ENCODE assay signal across 9 cellular contexts in the genomic region with DNA sequence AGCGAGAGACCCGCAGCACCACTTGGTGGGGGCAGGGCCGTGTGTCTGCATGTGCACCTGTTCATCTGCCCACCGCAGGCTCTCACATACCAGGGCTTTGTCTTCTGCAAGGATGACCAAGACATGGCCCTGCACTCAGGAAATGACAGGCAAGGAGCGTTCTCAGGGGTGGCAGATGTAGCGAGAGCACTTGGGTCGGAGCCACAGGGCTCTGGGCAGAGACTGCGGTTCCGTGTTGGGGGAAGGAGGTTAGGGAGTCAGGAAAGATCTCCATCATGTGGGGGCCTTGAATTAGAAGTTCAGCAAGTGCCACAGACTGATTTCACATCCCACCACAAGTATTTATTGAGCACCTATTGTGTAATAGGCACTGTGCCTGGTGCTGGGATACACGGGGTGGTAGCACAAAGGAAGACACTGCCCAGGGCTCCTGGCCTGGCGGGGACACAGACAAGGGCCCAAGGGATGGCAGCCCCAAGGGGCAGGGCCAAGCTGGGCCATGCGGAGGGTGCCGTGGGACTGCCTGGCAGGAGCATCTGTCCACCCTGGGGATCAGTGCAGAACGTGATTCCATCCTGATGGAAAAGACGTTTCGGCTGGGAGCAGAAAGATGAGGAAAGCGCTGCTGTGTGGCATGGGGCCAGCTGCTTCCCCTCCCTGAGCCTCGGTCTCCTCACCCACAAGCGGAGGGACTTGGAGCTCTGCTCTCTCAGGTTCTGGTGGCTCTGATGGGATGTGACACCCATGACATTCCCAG. TPM values are rescaled to one million over a fixed set of nuclear protein-coding genes. Genes with fewer than 3 reads are reported as not detected.
DNase-seq lines count a peak whose midpoint lies in the region; ATAC-seq and TF ChIP-seq lines count a peak whose summit lies in the region.
"Had no signal": no experiment of that assay in that cellular context is flagged by ENCODE, and none has a peak within 500 bp of the region (broad histone marks: within the 10 kb centered on the region; RNA-seq: fewer than 3 reads in every experiment).

No MANE protein-coding gene starts in this region.

- peaks cover 11% of the 10 kb centered on the region for H3K36me3 Mint-ChIP-seq in activated CD8-positive, alpha-beta memory T cell treated with anti-CD3 and anti-CD28 coated beads, Interleukin-2, amount 10 ng/mL, durations not matched to agents 7 days and 5 days
- H3K36me3 Mint-ChIP-seq in stimulated activated memory B cell treated with anti-CD40 and anti-IgM and Interleukin-4, amounts not matched to agents 10 μg/mL and 1 μg/mL and 100 μg/mL, for 72 hours = peaks cover 6% of the 10 kb centered on the region
- H3K36me3 Mint-ChIP-seq in activated naive CD4-positive, alpha-beta T cell treated with anti-CD3 and anti-CD28 coated beads, Interleukin-2, amount 10 ng/mL, durations not matched to agents 7 days and 5 days = peaks cover 18% of the 10 kb centered on the region

- no peak for DNase-seq in activated CD8-positive, alpha-beta memory T cell treated with anti-CD3 and anti-CD28 coated beads, Interleukin-2, amount 10 ng/mL, durations not matched to agents 7 days and 5 days
- DNase-seq in activated CD8-positive, alpha-beta memory T cell treated with anti-CD3 and anti-CD28 coated beads for 24 hours = no peak
- DNase-seq in RPMI8226 = peak; percentile 40
- peak; percentile 63 for DNase-seq in fibroblast of mammary gland (ENCODE audit: low read depth)
- no peak for DNase-seq in activated naive CD4-positive, alpha-beta T cell treated with anti-CD3 and anti-CD28 coated beads, Interleukin-2, amount 10 ng/mL, durations not matched to agents 7 days and 5 days
- no peak for DNase-seq in retina
- no peak for DNase-seq in effector memory CD4-positive, alpha-beta T cell
- DNase-seq: effector CD8-positive, alpha-beta T cell had no signal

- no peaks in the 10 kb centered on the region for H3K9me3 ChIP-seq in effector memory CD4-positive, alpha-beta T cell (ENCODE audit: control insufficient read depth, low read length)

- H3K4me3 ChIP-seq in fibroblast of mammary gland (ENCODE audit: control insufficient read depth, low read depth, low read length) = no peak overlapping the region
- no peak overlapping the region for H3K4me3 ChIP-seq in effector memory CD4-positive, alpha-beta T cell (ENCODE audit: insufficient read depth, low read depth, low read length, poor library complexity, severe bottlenecking)

- no peak for ATAC-seq in activated CD8-positive, alpha-beta memory T cell treated with anti-CD3 and anti-CD28 coated beads, Interleukin-2, amount 10 ng/mL, durations not matched to agents 7 days and 5 days
- ATAC-seq in stimulated activated memory B cell treated with anti-CD40 and anti-IgM and Interleukin-4, amounts not matched to agents 10 μg/mL and 1 μg/mL and 100 μg/mL, for 72 hours = no peak

- peaks cover 18% of the 10 kb centered on the region for H3K4me1 ChIP-seq in effector memory CD4-positive, alpha-beta T cell (ENCODE audit: control insufficient read depth, insufficient read depth, low read length, poor library complexity, severe bottlenecking)

- no peaks in the 10 kb centered on the region for H3K27me3 ChIP-seq in effector memory CD4-positive, alpha-beta T cell (replicated peaks; ENCODE audit: control insufficient read depth, insufficient read depth, low read length, poor library complexity, severe bottlenecking)

- TF ChIP-seq CTCF in fibroblast of mammary gland (conservative IDR thresholded peaks at IDR 0.05; ENCODE audit: control insufficient read depth, insufficient read depth, low read depth, low read length) = no peak

- peaks cover 1% of the 10 kb centered on the region for H3K9me3 Mint-ChIP-seq in activated CD8-positive, alpha-beta memory T cell treated with anti-CD3 and anti-CD28 coated beads, Interleukin-2, amount 10 ng/mL, durations not matched to agents 7 days and 5 days (ENCODE audit: low read depth)
- peaks cover 8% of the 10 kb centered on the region for H3K9me3 Mint-ChIP-seq in stimulated activated memory B cell treated with anti-CD40 and anti-IgM and Interleukin-4, amounts not matched to agents 10 μg/mL and 1 μg/mL and 100 μg/mL, for 72 hours
- peaks cover 25% of the 10 kb centered on the region for H3K9me3 Mint-ChIP-seq in activated naive CD4-positive, alpha-beta T cell treated with anti-CD3 and anti-CD28 coated beads, Interleukin-2, amount 10 ng/mL, durations not matched to agents 7 days and 5 days

- H3K27ac ChIP-seq in effector memory CD4-positive, alpha-beta T cell (ENCODE audit: insufficient read depth, low read length, poor library complexity, severe bottlenecking) = no peak overlapping the region

- peaks cover 2% of the 10 kb centered on the region for H3K27me3 Mint-ChIP-seq in activated CD8-positive, alpha-beta memory T cell treated with anti-CD3 and anti-CD28 coated beads, Interleukin-2, amount 10 ng/mL, durations not matched to agents 7 days and 5 days
- H3K27me3 Mint-ChIP-seq in stimulated activated memory B cell treated with anti-CD40 and anti-IgM and Interleukin-4, amounts not matched to agents 10 μg/mL and 1 μg/mL and 100 μg/mL, for 72 hours = peaks cover 55% of the 10 kb centered on the region
- H3K27me3 Mint-ChIP-seq in activated naive CD4-positive, alpha-beta T cell treated with anti-CD3 and anti-CD28 coated beads, Interleukin-2, amount 10 ng/mL, durations not matched to agents 7 days and 5 days = peaks cover 32% of the 10 kb centered on the region

- CTCF ChIA-PET in activated CD8-positive, alpha-beta memory T cell treated with anti-CD3 and anti-CD28 coated beads, Interleukin-2, amount 10 ng/mL, durations not matched to agents 7 days and 5 days (lab: Charles Lee) = interaction anchor here (1.3 to 4.9 kb wide), 5 partner anchors 9 to 210 kb away, joined by 3 to 29 read pairs (median 5); no protein-coding TSS in a partner anchor
- CTCF ChIA-PET in activated naive CD4-positive, alpha-beta T cell treated with anti-CD3 and anti-CD28 coated beads, Interleukin-2, amount 10 ng/mL, durations not matched to agents 7 days and 5 days (lab: Charles Lee) = interaction anchor here (0.8 to 3.8 kb wide), 5 partner anchors 11 to 209 kb away, joined by 3 to 15 read pairs (median 3); partner anchors contain the start of gene SPSB1

- no peaks in the 10 kb centered on the region for H3K36me3 ChIP-seq in effector memory CD4-positive, alpha-beta T cell (ENCODE audit: control insufficient read depth, insufficient read depth, low read length)

- H3K27ac Mint-ChIP-seq in activated CD8-positive, alpha-beta memory T cell treated with anti-CD3 and anti-CD28 coated beads, Interleukin-2, amount 10 ng/mL, durations not matched to agents 7 days and 5 days = peak overlapping the region; percentile 9
- peak overlapping the region; percentile 58 for H3K27ac Mint-ChIP-seq in stimulated activated memory B cell treated with anti-CD40 and anti-IgM and Interleukin-4, amounts not matched to agents 10 μg/mL and 1 μg/mL and 100 μg/mL, for 72 hours
- H3K27ac Mint-ChIP-seq in activated naive CD4-positive, alpha-beta T cell treated with anti-CD3 and anti-CD28 coated beads, Interleukin-2, amount 10 ng/mL, durations not matched to agents 7 days and 5 days = no peak overlapping the region

- H3K4me1 Mint-ChIP-seq in activated CD8-positive, alpha-beta memory T cell treated with anti-CD3 and anti-CD28 coated beads, Interleukin-2, amount 10 ng/mL, durations not matched to agents 7 days and 5 days = peaks cover 72% of the 10 kb centered on the region
- peaks cover 36% of the 10 kb centered on the region for H3K4me1 Mint-ChIP-seq in stimulated activated memory B cell treated with anti-CD40 and anti-IgM and Interleukin-4, amounts not matched to agents 10 μg/mL and 1 μg/mL and 100 μg/mL, for 72 hours
- peaks cover 70% of the 10 kb centered on the region for H3K4me1 Mint-ChIP-seq in activated naive CD4-positive, alpha-beta T cell treated with anti-CD3 and anti-CD28 coated beads, Interleukin-2, amount 10 ng/mL, durations not matched to agents 7 days and 5 days

- no peak overlapping the region for H3K4me3 Mint-ChIP-seq in activated CD8-positive, alpha-beta memory T cell treated with anti-CD3 and anti-CD28 coated beads, Interleukin-2, amount 10 ng/mL, durations not matched to agents 7 days and 5 days
- no peak overlapping the region for H3K4me3 Mint-ChIP-seq in stimulated activated memory B cell treated with anti-CD40 and anti-IgM and Interleukin-4, amounts not matched to agents 10 μg/mL and 1 μg/mL and 100 μg/mL, for 72 hours
- H3K4me3 Mint-ChIP-seq in activated naive CD4-positive, alpha-beta T cell treated with anti-CD3 and anti-CD28 coated beads, Interleukin-2, amount 10 ng/mL, durations not matched to agents 7 days and 5 days = no peak overlapping the region

RNA-seq across cellular contexts. Expression of gene SPSB1, which starts 11.4 kb away (rescaled TPM):
- total RNA-seq in activated CD8-positive, alpha-beta memory T cell treated with anti-CD3 and anti-CD28 coated beads, Interleukin-2, amount 10 ng/mL, durations not matched to agents 7 days and 5 days = 1 to 10 TPM; 8.2 to 9.0 TPM

RNA-seq across cellular contexts. Expression of gene H6PD, which starts 46.7 kb away (rescaled TPM):
- 10 to 100 TPM; 13.2 to 13.5 TPM for total RNA-seq in activated CD8-positive, alpha-beta memory T cell treated with anti-CD3 and anti-CD28 coated beads, Interleukin-2, amount 10 ng/mL, durations not matched to agents 7 days and 5 days

Comparison
In these comparisons a context has a peak if more than half of its experiments do, and no peak if none do; other contexts are left out.
1. DNase-seq: peak in RPMI8226 (single experiment) and fibroblast of mammary gland (single experiment); none in activated CD8-positive, alpha-beta memory T cell treated with anti-CD3 and anti-CD28 coated beads, Interleukin-2, amount 10 ng/mL, durations not matched to agents 7 days and 5 days (single experiment), activated CD8-positive, alpha-beta memory T cell treated with anti-CD3 and anti-CD28 coated beads for 24 hours (single experiment), activated naive CD4-positive, alpha-beta T cell treated with anti-CD3 and anti-CD28 coated beads, Interleukin-2, amount 10 ng/mL, durations not matched to agents 7 days and 5 days (single experiment), retina (single experiment) and effector memory CD4-positive, alpha-beta T cell (0 of 3).